ENCODE assay signal across 1 cellular context in the genomic region with DNA sequence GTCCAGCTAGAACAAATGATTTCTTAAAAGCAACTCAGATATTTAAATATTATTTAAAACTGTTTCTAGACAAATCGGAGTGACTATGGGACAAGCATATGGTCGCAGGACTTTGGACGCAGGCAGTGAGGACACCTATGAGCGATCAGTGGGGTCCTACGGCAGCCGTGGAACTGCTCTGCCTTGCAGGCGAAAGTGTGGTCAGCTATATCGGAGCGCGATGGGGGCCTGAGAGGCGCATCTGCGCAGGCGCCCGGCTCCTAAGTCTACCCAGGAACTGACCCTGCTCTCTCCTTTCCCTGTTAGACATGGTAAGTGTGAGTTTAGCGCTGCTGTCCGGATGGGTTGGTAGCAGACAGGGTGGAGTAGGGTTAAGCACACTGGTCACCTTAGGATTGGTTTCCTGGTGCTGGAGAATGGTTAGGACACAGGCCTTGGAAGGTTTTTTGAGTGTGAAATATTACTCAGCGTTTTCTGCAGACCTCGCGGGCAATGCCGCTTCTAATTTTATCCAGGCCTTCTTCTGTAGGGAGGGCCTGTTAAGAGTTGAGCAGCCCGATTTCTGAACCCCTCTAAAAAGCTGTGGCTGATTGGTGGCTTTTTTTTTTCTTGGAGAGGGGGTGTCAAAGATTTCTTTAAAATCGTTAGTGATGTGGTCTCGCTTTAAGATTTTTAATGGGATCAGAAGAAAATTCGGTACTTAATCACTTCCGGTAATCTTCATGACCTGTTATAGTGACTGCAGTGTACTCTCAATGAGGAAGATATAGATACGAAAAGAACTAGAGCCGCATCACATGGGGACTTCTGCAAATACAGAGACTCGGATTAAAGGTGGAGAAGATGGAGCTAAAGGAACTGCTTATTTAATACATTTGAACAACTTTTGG.
TF ChIP-seq lines count a peak whose summit lies in the region.

TSS of gene RABGGTB (plus strand) at position 293 of the 890 bp plus-strand sequence. CDS start at position 309, 16 bp downstream.

TF ChIP-seq in K562, 482 proteins besides CTCF, POLR2A, EP300 and RAD21 (continued from another document):
- TF ChIP-seq, protein P1, sequence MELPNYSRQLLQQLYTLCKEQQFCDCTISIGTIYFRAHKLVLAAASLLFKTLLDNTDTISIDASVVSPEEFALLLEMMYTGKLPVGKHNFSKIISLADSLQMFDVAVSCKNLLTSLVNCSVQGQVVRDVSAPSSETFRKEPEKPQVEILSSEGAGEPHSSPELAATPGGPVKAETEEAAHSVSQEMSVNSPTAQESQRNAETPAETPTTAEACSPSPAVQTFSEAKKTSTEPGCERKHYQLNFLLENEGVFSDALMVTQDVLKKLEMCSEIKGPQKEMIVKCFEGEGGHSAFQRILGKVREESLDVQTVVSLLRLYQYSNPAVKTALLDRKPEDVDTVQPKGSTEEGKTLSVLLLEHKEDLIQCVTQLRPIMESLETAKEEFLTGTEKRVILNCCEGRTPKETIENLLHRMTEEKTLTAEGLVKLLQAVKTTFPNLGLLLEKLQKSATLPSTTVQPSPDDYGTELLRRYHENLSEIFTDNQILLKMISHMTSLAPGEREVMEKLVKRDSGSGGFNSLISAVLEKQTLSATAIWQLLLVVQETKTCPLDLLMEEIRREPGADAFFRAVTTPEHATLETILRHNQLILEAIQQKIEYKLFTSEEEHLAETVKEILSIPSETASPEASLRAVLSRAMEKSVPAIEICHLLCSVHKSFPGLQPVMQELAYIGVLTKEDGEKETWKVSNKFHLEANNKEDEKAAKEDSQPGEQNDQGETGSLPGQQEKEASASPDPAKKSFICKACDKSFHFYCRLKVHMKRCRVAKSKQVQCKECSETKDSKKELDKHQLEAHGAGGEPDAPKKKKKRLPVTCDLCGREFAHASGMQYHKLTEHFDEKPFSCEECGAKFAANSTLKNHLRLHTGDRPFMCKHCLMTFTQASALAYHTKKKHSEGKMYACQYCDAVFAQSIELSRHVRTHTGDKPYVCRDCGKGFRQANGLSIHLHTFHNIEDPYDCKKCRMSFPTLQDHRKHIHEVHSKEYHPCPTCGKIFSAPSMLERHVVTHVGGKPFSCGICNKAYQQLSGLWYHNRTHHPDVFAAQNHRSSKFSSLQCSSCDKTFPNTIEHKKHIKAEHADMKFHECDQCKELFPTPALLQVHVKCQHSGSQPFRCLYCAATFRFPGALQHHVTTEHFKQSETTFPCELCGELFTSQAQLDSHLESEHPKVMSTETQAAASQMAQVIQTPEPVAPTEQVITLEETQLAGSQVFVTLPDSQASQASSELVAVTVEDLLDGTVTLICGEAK (IDR thresholded peaks at IDR 0.05), result no peak
- TF ChIP-seq, protein P1 (CRISPR knock-in tag; IDR thresholded peaks at IDR 0.05), result no peak
- no peak for TF ChIP-seq CAMTA2 (CRISPR knock-in tag; conservative IDR thresholded peaks at IDR 0.05)
- no peak for TF ChIP-seq REST (CRISPR knock-in tag; IDR thresholded peaks at IDR 0.05; ENCODE audit: low read depth)
- TF ChIP-seq ZBTB8A (IDR thresholded peaks at IDR 0.05; ENCODE audit: partially characterized antibody), result no peak
- no peak for TF ChIP-seq ZNF23 (CRISPR knock-in tag; IDR thresholded peaks at IDR 0.05)
